In genomic region chr2:113784823-113785744, GRCh38 we compare ENCODE assay signal across 18 cellular contexts. TPM values are rescaled to one million over a fixed set of nuclear protein-coding genes. Genes with fewer than 3 reads are reported as not detected.
DNase-seq lines count a peak whose midpoint lies in the region; ATAC-seq, FAIRE-seq and TF ChIP-seq lines count a peak whose summit lies in the region.
"Had no signal": no experiment of that assay in that cellular context is flagged by ENCODE, and none has a peak within 500 bp of the region (broad histone marks: within the 10 kb centered on the region; RNA-seq: fewer than 3 reads in every experiment).

No MANE protein-coding gene starts in this region.

- H3K27me3 ChIP-seq in GM23248 (replicated peaks; ENCODE audit: insufficient read depth) (no peaks in the 10 kb centered on the region), pancreas (no peaks in the 10 kb centered on the region), tibial artery (no peaks in the 10 kb centered on the region)

- no peak for FAIRE-seq in pancreas (lab: Jason Lieb, UNC)
- FAIRE-seq: frontal cortex had no signal

- DNase-seq in GM23248 (peak; percentile 17), NCI-H524 treated with DMSO at 0.1 percent for 48 hours (lab: John Stamatoyannopoulos, UW) (peak; percentile 34), Right ventricle myocardium superior (no peak), pancreas (peak in 3 of 6 donors; percentile 23 to 33 (median 26)), tibial artery (no peak), NCI-H2029 (lab: John Stamatoyannopoulos, UW) (no peak)
- no peak for DNase-seq in activated CD8-positive, alpha-beta memory T cell treated with anti-CD3 and anti-CD28 coated beads, Interleukin-2, amount 50 U/mL, for 48 hours
- DNase-seq: activated CD4-positive, alpha-beta T cell treated with anti-CD3 and anti-CD28 coated beads, Interleukin-2, amount 50 U/mL, for 4 hours; activated naive CD4-positive, alpha-beta T cell; aorta; NCI-H1930; NCI-H510A; SHP77; stimulated activated CD4-positive, alpha-beta T cell treated with anti-CD3 and anti-CD28 coated beads, Interleukin-4, amount 100 ng/mL, for 1 hour; stimulated activated naive CD8-positive, alpha-beta T cell treated with anti-CD3 and anti-CD28 coated beads, Interleukin-15, amount 100 ng/mL, for 72 hours; T-helper 1 cell had no signal

- WGBS in GM23248 (ENCODE audit: low coverage in 1 of 2, low lambda C conversion rate in 2 of 2, missing lambda C conversion rate in 2 of 2), 2 experiments = 50 to 55% methylated on average over 8 of the region's 8 CpGs
- 28 to 35% methylated on average over 8 of the region's 8 CpGs for WGBS in pancreas, 2 donors

- H3K4me1 ChIP-seq in GM23248 (ENCODE audit: insufficient read depth) = peaks cover 9% of the 10 kb centered on the region; the same call in 1 of the 2 replicates
- H3K4me1 ChIP-seq in pancreas = peaks cover 6 to 13% (median 12%) of the 10 kb centered on the region in 3 donors
- no peaks in the 10 kb centered on the region for H3K4me1 ChIP-seq in tibial artery

- no peaks in the 10 kb centered on the region for H3K79me2 ChIP-seq in GM23248 (ENCODE audit: insufficient read depth)

- H4K20me1 ChIP-seq in GM23248 (ENCODE audit: insufficient read depth) = no peaks in the 10 kb centered on the region

- H3K9me2 ChIP-seq in GM23248 (ENCODE audit: insufficient read depth) = no peaks in the 10 kb centered on the region

- in situ Hi-C loops in GM23248 (cut with MboI) = no loop called here

- H3K9me3 ChIP-seq in GM23248 (ENCODE audit: low read depth) (no peaks in the 10 kb centered on the region), pancreas (no peaks in the 10 kb centered on the region), tibial artery (no peaks in the 10 kb centered on the region)

- H3F3A ChIP-seq in GM23248 (ENCODE audit: insufficient read depth) = peaks cover 8% of the 10 kb centered on the region; the same call in 1 of the 2 replicates

- ATAC-seq in Right ventricle myocardium superior (ENCODE audit: poor library complexity) = peak; percentile 79
- ATAC-seq in pancreas = peak; percentile 84 to 95 (median 89)
- no peak for ATAC-seq in HG03469 (IDR thresholded peaks at IDR 0.05; ENCODE audit: unreplicated experiment)
- ATAC-seq: stimulated activated naive CD8-positive, alpha-beta T cell treated with anti-CD3 and anti-CD28 coated beads, Interleukin-15, amount 100 ng/mL, for 72 hours had no signal

- H3K9ac ChIP-seq in GM23248 = no peak overlapping the region

- no peak overlapping the region for H3K27ac ChIP-seq in GM23248
- H3K27ac ChIP-seq in pancreas = peak overlapping the region in 2 of 4 donors; percentile 2 to 48
- H3K27ac ChIP-seq in tibial artery = no peak overlapping the region

- H3K4me2 ChIP-seq in GM23248 (ENCODE audit: unreplicated experiment) = no peak overlapping the region

- TF ChIP-seq CTCF in pancreas (IDR thresholded peaks at IDR 0.05) (no peak), tibial artery (IDR thresholded peaks at IDR 0.05) (no peak)

- no peaks in the 10 kb centered on the region for H3K36me3 ChIP-seq in GM23248 (ENCODE audit: low read depth)
- no peaks in the 10 kb centered on the region for H3K36me3 ChIP-seq in pancreas
- H3K36me3 ChIP-seq in tibial artery = no peaks in the 10 kb centered on the region

- intact Hi-C loops in Right ventricle myocardium superior (cut with DNase I) = no loop called here
- intact Hi-C loops in pancreas (cut with DNase I) = no loop called here
- intact Hi-C loops in tibial artery (cut with DNase I; ENCODE audit: low total_unique reads) = no loop called here

- H3K4me3 ChIP-seq in GM23248 (no peak overlapping the region), pancreas (no peak overlapping the region), tibial artery (no peak overlapping the region)

- H2AFZ ChIP-seq in GM23248 = peak overlapping the region; percentile 53

RNA-seq across cellular contexts. Expression of gene SLC35F5, which starts 28.6 kb away (rescaled TPM):
- 129 and 146 TPM in 2 replicates for total RNA-seq in GM23248 (2014; rRNA removed; shearing (Covaris generic))
- polyA plus RNA-seq in GM23248 (2016; fragmentation: Nextera tagmentation; extraction: Ambion mirVana) (97.0 and 101 TPM in 2 replicates), pancreas (10 to 100 TPM; 12.6 to 17.8 TPM)
- total RNA-seq in Right ventricle myocardium superior (51.3 TPM), pancreas (10 to 100 TPM; 36.6 to 58.6 (median 41.0) TPM)

Comparison
In these comparisons a context has a peak if more than half of its experiments do, and no peak if none do; other contexts are left out.
1. DNase-seq: peak in GM23248 (single experiment) and NCI-H524 treated with DMSO at 0.1 percent for 48 hours (single experiment); none in Right ventricle myocardium superior (single experiment), tibial artery (0 of 2), NCI-H2029 (single experiment) and activated CD8-positive, alpha-beta memory T cell treated with anti-CD3 and anti-CD28 coated beads, Interleukin-2, amount 50 U/mL, for 48 hours (single experiment).